In the genomic region with DNA sequence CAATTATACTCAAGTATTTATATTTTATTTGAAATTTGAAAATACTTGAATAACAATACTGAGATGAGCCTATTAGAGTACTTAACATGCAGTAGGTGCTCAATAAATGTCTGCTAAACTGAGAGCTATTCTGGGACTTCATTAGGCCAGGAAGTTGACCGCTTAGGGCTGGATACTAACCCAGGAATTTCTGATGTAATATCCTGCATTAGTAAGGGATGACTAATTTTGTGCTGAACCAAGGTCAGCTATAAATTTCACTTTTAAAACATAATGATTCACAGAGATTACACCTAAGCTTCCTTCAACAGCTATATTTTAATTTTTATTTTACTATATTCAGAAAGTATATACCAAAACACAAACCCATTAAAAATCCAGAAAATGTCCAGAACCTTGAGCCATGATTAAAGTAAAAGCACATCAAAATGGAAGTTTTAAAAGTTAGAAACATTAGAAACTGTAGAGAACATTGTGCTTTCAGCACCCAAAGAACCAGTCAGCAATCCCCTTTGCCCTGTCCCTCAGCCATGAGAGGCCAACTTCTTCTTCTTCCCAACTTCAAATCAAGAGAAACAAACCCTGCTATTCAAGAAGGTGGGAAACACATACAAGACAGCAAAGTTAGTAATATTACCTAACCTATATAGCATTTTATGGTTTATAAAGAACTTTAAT, we compare ENCODE assay signal across 10 cellular contexts. TPM values are rescaled to one million over a fixed set of nuclear protein-coding genes. Genes with fewer than 3 reads are reported as not detected.
A peak's percentile ranks its signal among the peaks of the same experiment; 100 is the strongest.
DNase-seq lines count a peak whose midpoint lies in the region; ATAC-seq and TF ChIP-seq lines count a peak whose summit lies in the region.
"Had no signal": no experiment of that assay in that cellular context is flagged by ENCODE, and none has a peak within 500 bp of the region (broad histone marks: within the 10 kb centered on the region; RNA-seq: fewer than 3 reads in every experiment).

No MANE protein-coding gene starts in this region.

- no peak overlapping the region for H4K8ac ChIP-seq in H9 (replicated peaks; ENCODE audit: insufficient read length, low read depth, low read length)

- H2BK120ac ChIP-seq in H9 (ENCODE audit: low read depth, low read length, poor library complexity, severe bottlenecking) = no peak overlapping the region

- no peak overlapping the region for H3K18ac ChIP-seq in H9 (ENCODE audit: insufficient read length, low read depth, low read length)

- H2BK15ac ChIP-seq in H9 (ENCODE audit: low read depth, low read length) = no peak overlapping the region

- no peak for ATAC-seq in T-helper 17 cell
- ATAC-seq in HG03432 (IDR thresholded peaks at IDR 0.05; ENCODE audit: unreplicated experiment) = no peak

- H4K5ac ChIP-seq in H9 (ENCODE audit: insufficient read length, low read depth, low read length) = no peak overlapping the region

- no peak overlapping the region for H3K4me2 ChIP-seq in H9 (ENCODE audit: insufficient read depth, insufficient read length, low read length)

- H3K9me3 ChIP-seq in H9 (ENCODE audit: control insufficient read depth, low read depth, low read length) = no peaks in the 10 kb centered on the region
- H3K9me3 ChIP-seq in skeletal muscle tissue (ENCODE audit: control insufficient read depth in 3 of 3, low read length in 3 of 3) = no peaks in the 10 kb centered on the region
- no peaks in the 10 kb centered on the region for H3K9me3 ChIP-seq in T-helper 17 cell (ENCODE audit: control insufficient read depth, low read length, poor library complexity, severe bottlenecking)

- H4K91ac ChIP-seq in H9 (ENCODE audit: insufficient read length, low read depth, low read length) = no peak overlapping the region

- no peak overlapping the region for H2BK12ac ChIP-seq in H9 (ENCODE audit: insufficient read length, low read depth, low read length)

- H3K4me1 Mint-ChIP-seq in H9 (no peaks in the 10 kb centered on the region), T-helper 17 cell (peaks cover 2% of the 10 kb centered on the region)

- H2AFZ ChIP-seq in H9 (ENCODE audit: low read length) = no peak overlapping the region

- H3T11ph ChIP-seq in H9 (ENCODE audit: low read length) = no peak overlapping the region

- H3K79me1 ChIP-seq in H9 (ENCODE audit: insufficient read depth, low read depth, low read length, poor library complexity, severe bottlenecking) = no peaks in the 10 kb centered on the region

- H3K36me3 Mint-ChIP-seq in H9 (ENCODE audit: insufficient read depth in 1 of 3, low read depth in 3 of 3) (peaks cover 0 to 5% (median 4%) of the 10 kb centered on the region in 3 experiments; a peak in 1 of 7 replicates), T-helper 17 cell (ENCODE audit: low read depth) (peaks cover 7% of the 10 kb centered on the region)

- H3K14ac ChIP-seq in H9 (ENCODE audit: insufficient read depth, low read length) = no peak overlapping the region

- H3K27ac ChIP-seq in H9 (ENCODE audit: insufficient read length, low read depth, low read length) (no peak overlapping the region), skeletal muscle tissue (ENCODE audit: low read depth, low read length) (peak overlapping the region; percentile 4)

- no peak overlapping the region for H3K56ac ChIP-seq in H9 (ENCODE audit: insufficient read length, low read depth, low read length)

- H3K27me3 ChIP-seq in H9 (ENCODE audit: insufficient read depth, low read length) (no peaks in the 10 kb centered on the region), skeletal muscle tissue (ENCODE audit: control insufficient read depth in 3 of 3, insufficient read depth in 3 of 3, low read length in 3 of 3) (no peaks in the 10 kb centered on the region)

- H3K9ac ChIP-seq in H9 (ENCODE audit: extremely low read depth, insufficient read length, low read length) = no peak overlapping the region
- H3K9ac ChIP-seq in skeletal muscle tissue (ENCODE audit: low read depth in 1 of 3, low read length in 3 of 3) = no peak overlapping the region

- H3K4me1 ChIP-seq in H9 (ENCODE audit: insufficient read depth, low read length) (no peaks in the 10 kb centered on the region), skeletal muscle tissue (ENCODE audit: control insufficient read depth in 3 of 3, insufficient read depth in 3 of 3, low read length in 3 of 3) (no peaks in the 10 kb centered on the region)

- peaks cover 2 to 13% (median 7%) of the 10 kb centered on the region in 3 donors for H3K36me3 ChIP-seq in skeletal muscle tissue (ENCODE audit: control insufficient read depth in 3 of 3, insufficient read depth in 3 of 3, low read length in 3 of 3)

- H2BK5ac ChIP-seq in H9 (ENCODE audit: insufficient read length, low read length) = no peak overlapping the region

- no peak overlapping the region for H3K23ac ChIP-seq in H9 (ENCODE audit: insufficient read length, low read depth, low read length)

- H3K27me3 Mint-ChIP-seq in H9 (ENCODE audit: low read depth) (no peaks in the 10 kb centered on the region), T-helper 17 cell (no peaks in the 10 kb centered on the region)

- H2BK20ac ChIP-seq in H9 (ENCODE audit: low read depth, low read length, poor library complexity, severe bottlenecking) = no peak overlapping the region

- no peaks in the 10 kb centered on the region for H3K9me3 Mint-ChIP-seq in H9

- no peaks in the 10 kb centered on the region for H4K20me1 ChIP-seq in H9 (ENCODE audit: control insufficient read depth, insufficient read depth, insufficient read length)

- peak overlapping the region in 2 of 3 experiments; percentile 5 to 51; a peak in 1 of 7 replicates for H3K27ac Mint-ChIP-seq in H9
- H3K27ac Mint-ChIP-seq in T-helper 17 cell = no peak overlapping the region

- H3K79me2 ChIP-seq in H9 (ENCODE audit: insufficient read depth, low read length) = no peaks in the 10 kb centered on the region

- no peak overlapping the region for H3K4ac ChIP-seq in H9 (ENCODE audit: low read depth, low read length)

- H3K23me2 ChIP-seq in H9 (ENCODE audit: insufficient read length, low read depth, low read length, poor library complexity, severe bottlenecking) = no peaks in the 10 kb centered on the region

- no peak for TF ChIP-seq CTCF in H9 (conservative IDR thresholded peaks at IDR 0.05)

- H3K4me3 ChIP-seq in skeletal muscle tissue (ENCODE audit: low read length in 3 of 3) = no peak overlapping the region

- no CpG with 5 or more reads among the region's 1 CpG for WGBS in H9 (ENCODE audit: extremely low coverage, insufficient read length, low lambda C conversion rate)

- DNase-seq in H9 = no peak
- DNase-seq in T1000 (lab: John Stamatoyannopoulos, UW) = peak; percentile 36
- peak; percentile 62 for DNase-seq in foreskin melanocyte
- no peak for DNase-seq in T-helper 17 cell
- no peak for DNase-seq in activated effector memory CD4-positive, alpha-beta T cell treated with anti-CD3 and anti-CD28 coated beads, Interleukin-2, amount 50 U/mL, for 16 hours
- DNase-seq in NCI-H345 treated with DMSO at 0.1 percent for 48 hours (lab: John Stamatoyannopoulos, UW; ENCODE audit: unreplicated experiment) = no peak
- DNase-seq: NCI-H524 treated with DMSO at 0.1 percent for 48 hours; stimulated activated CD4-positive, alpha-beta T cell treated with anti-CD3 and anti-CD28 coated beads, Interleukin-1b, Interleukin-23, amount 100 ng/mL, for 48 hours had no signal

- no peak overlapping the region for H2AK5ac ChIP-seq in H9 (ENCODE audit: insufficient read length, low read length)

- H3K4me3 Mint-ChIP-seq in H9 (no peak overlapping the region), T-helper 17 cell (no peak overlapping the region)

RNA-seq across cellular contexts. Expression of gene WNT2B, which starts 35.4 kb away (rescaled TPM):
- total RNA-seq in H9 (2021) (0.66 and 0.68 TPM in 2 replicates), skeletal muscle tissue (6.3 TPM), T-helper 17 cell (under 1 TPM; 0.13 to 0.37 TPM)

Comparison
In these comparisons a context has a peak if more than half of its experiments do, and no peak if none do; other contexts are left out.
1. DNase-seq: peak in T1000 (single experiment) and foreskin melanocyte (single experiment); none in H9 (single experiment), T-helper 17 cell (0 of 3), activated effector memory CD4-positive, alpha-beta T cell treated with anti-CD3 and anti-CD28 coated beads, Interleukin-2, amount 50 U/mL, for 16 hours (single experiment) and NCI-H345 treated with DMSO at 0.1 percent for 48 hours (single experiment).